ENCODE assay signal across 11 cellular contexts in the genomic region with DNA sequence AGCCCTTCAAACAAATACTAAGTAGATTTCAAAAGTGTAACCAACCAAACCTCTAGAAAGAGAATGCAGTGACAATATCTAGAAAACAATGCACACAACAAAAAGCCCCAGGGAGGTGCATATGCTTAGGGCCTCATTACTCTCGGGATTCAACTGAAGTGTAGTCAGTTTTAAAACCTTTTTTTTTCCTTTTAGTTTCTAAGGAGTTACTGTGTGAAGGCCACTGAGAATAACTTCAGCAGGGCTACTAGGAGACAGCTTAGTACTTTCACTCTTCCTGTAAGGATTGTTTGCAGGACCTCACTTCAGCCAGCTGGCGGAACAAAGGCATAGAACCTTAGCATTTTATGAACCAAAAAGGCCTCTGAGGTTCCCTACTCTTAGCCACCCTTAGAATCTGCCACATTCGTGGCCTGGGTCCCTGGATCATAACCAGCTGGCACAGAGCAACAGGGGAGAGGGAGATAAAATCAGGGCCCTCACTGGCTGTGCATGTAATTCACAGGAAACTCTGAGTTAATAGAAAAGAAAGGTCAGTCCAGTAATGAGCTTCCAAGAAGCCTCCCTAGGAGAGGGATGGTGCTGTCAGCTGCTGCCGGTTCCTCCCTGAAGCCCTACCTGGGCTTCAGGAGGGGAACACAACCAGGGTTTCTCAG. TPM values are rescaled to one million over a fixed set of nuclear protein-coding genes. Genes with fewer than 3 reads are reported as not detected.
DNase-seq lines count a peak whose midpoint lies in the region; ATAC-seq and TF ChIP-seq lines count a peak whose summit lies in the region.
"Had no signal": no experiment of that assay in that cellular context is flagged by ENCODE, and none has a peak within 500 bp of the region (broad histone marks: within the 10 kb centered on the region; RNA-seq: fewer than 3 reads in every experiment).

No MANE protein-coding gene starts in this region.

- TF ChIP-seq CTCF in epithelial cell of proximal tubule (conservative IDR thresholded peaks at IDR 0.05; ENCODE audit: low read depth, low read length) (peak; percentile 20), stomach (IDR thresholded peaks at IDR 0.05) (no peak), uterus (IDR thresholded peaks at IDR 0.05) (no peak), esophagus muscularis mucosa (IDR thresholded peaks at IDR 0.05) (no peak)

- peak overlapping the region; percentile 34 for H3K27ac Mint-ChIP-seq in activated CD4-positive, alpha-beta T cell treated with anti-CD3 and anti-CD28 coated beads, Interleukin-2, amount 10 ng/mL, durations not matched to agents 7 days and 5 days

- H3K4me3 ChIP-seq in SK-N-MC (no peak overlapping the region), epithelial cell of proximal tubule (ENCODE audit: low read depth, low read length) (no peak overlapping the region), stomach (no peak overlapping the region), uterus (no peak overlapping the region), esophagus muscularis mucosa (no peak overlapping the region)
- H3K4me3 ChIP-seq: body of pancreas had no signal

- H3K27me3 ChIP-seq in stomach (no peaks in the 10 kb centered on the region), uterus (no peaks in the 10 kb centered on the region), esophagus muscularis mucosa (no peaks in the 10 kb centered on the region)
- H3K27me3 ChIP-seq: body of pancreas had no signal

- no peak for ATAC-seq in GM21423 (IDR thresholded peaks at IDR 0.05; ENCODE audit: unreplicated experiment)
- ATAC-seq: body of pancreas had no signal

- H3K9me3 ChIP-seq in SK-N-MC (ENCODE audit: low read depth, low read length) = no peaks in the 10 kb centered on the region
- H3K9me3 ChIP-seq in stomach = no peaks in the 10 kb centered on the region
- H3K9me3 ChIP-seq in uterus = no peaks in the 10 kb centered on the region
- H3K9me3 ChIP-seq in esophagus muscularis mucosa = no peaks in the 10 kb centered on the region
- H3K9me3 ChIP-seq: body of pancreas had no signal

- no peak for TF ChIP-seq EP300 in stomach (IDR thresholded peaks at IDR 0.05)
- TF ChIP-seq EP300 in esophagus muscularis mucosa (IDR thresholded peaks at IDR 0.05) = no peak

- H3K4me1 Mint-ChIP-seq in activated CD4-positive, alpha-beta T cell treated with anti-CD3 and anti-CD28 coated beads, Interleukin-2, amount 10 ng/mL, durations not matched to agents 7 days and 5 days = peaks cover 76% of the 10 kb centered on the region

- H3K27ac ChIP-seq in SK-N-MC (no peak overlapping the region), stomach (peak overlapping the region; percentile 49 to 95 (median 93)), uterus (no peak overlapping the region), esophagus muscularis mucosa (replicated peaks in 1 of 4) (peak overlapping the region in 2 of 4 donors; percentile 15 to 92)

- POLR2A ChIA-PET in activated CD4-positive, alpha-beta T cell treated with anti-CD3 and anti-CD28 coated beads, Interleukin-2, amount 10 ng/mL, durations not matched to agents 7 days and 5 days (lab: Charles Lee) = no interaction called here

- CTCF ChIA-PET in activated CD4-positive, alpha-beta T cell treated with anti-CD3 and anti-CD28 coated beads, Interleukin-2, amount 10 ng/mL, durations not matched to agents 7 days and 5 days (lab: Charles Lee) = interaction anchor here (1.1 to 1.5 kb wide), 2 partner anchors 10 to 316 kb away, joined by 3 to 5 read pairs; no protein-coding TSS in a partner anchor

- peaks cover 35% of the 10 kb centered on the region for H3K36me3 Mint-ChIP-seq in activated CD4-positive, alpha-beta T cell treated with anti-CD3 and anti-CD28 coated beads, Interleukin-2, amount 10 ng/mL, durations not matched to agents 7 days and 5 days (ENCODE audit: low read depth)

- H3K4me1 ChIP-seq in stomach = peaks cover 28 to 69% (median 48%) of the 10 kb centered on the region in 4 donors
- H3K4me1 ChIP-seq in uterus = peaks cover 0 to 6% of the 10 kb centered on the region in 2 donors
- H3K4me1 ChIP-seq in esophagus muscularis mucosa = peaks cover 34 to 48% (median 39%) of the 10 kb centered on the region in 4 donors

- no peaks in the 10 kb centered on the region for H3K27me3 Mint-ChIP-seq in activated CD4-positive, alpha-beta T cell treated with anti-CD3 and anti-CD28 coated beads, Interleukin-2, amount 10 ng/mL, durations not matched to agents 7 days and 5 days

- TF ChIP-seq POLR2A in stomach (IDR thresholded peaks at IDR 0.05) = no peak
- no peak for TF ChIP-seq POLR2A in uterus (IDR thresholded peaks at IDR 0.05)
- no peak for TF ChIP-seq POLR2A in esophagus muscularis mucosa (IDR thresholded peaks at IDR 0.05; ENCODE audit: low read depth)

- no peaks in the 10 kb centered on the region for H3K36me3 ChIP-seq in SK-N-MC (ENCODE audit: insufficient read depth, low read length)
- no peaks in the 10 kb centered on the region for H3K36me3 ChIP-seq in stomach
- H3K36me3 ChIP-seq in uterus = no peaks in the 10 kb centered on the region
- no peaks in the 10 kb centered on the region for H3K36me3 ChIP-seq in esophagus muscularis mucosa

- intact Hi-C loops in stomach (cut with DNase I; ENCODE audit: low total_unique reads) = no loop called here
- intact Hi-C loops in uterus (cut with DNase I; ENCODE audit: low total_unique reads) = loop anchor here (10.0 kb wide), 1 partner anchor 204 kb away; a partner anchor contains a TSS
- intact Hi-C loops in esophagus muscularis mucosa (cut with DNase I) = loop anchor here (5.0 kb wide), 1 partner anchor 36 kb away; no protein-coding TSS in a partner anchor

- H3K9me3 Mint-ChIP-seq in activated CD4-positive, alpha-beta T cell treated with anti-CD3 and anti-CD28 coated beads, Interleukin-2, amount 10 ng/mL, durations not matched to agents 7 days and 5 days = no peaks in the 10 kb centered on the region

- no peak overlapping the region for H3K4me3 Mint-ChIP-seq in activated CD4-positive, alpha-beta T cell treated with anti-CD3 and anti-CD28 coated beads, Interleukin-2, amount 10 ng/mL, durations not matched to agents 7 days and 5 days

- DNase-seq in activated CD4-positive, alpha-beta T cell treated with anti-CD3 and anti-CD28 coated beads, Interleukin-2, amount 10 ng/mL, durations not matched to agents 7 days and 5 days = no peak
- no peak for DNase-seq in activated CD4-positive, alpha-beta T cell treated with anti-CD3 and anti-CD28 coated beads, Interleukin-2, amount 50 U/mL, for 4 hours
- DNase-seq in SK-N-MC (ENCODE audit: low read depth, low spot score) (no peak), epithelial cell of proximal tubule (ENCODE audit: low read depth) (no peak), stomach (no peak), uterus (no peak), esophagus muscularis mucosa (ENCODE audit: extremely low spot score) (no peak)
- DNase-seq: body of pancreas, kidney glomerular epithelial cell, NCI-H1694 had no signal

- WGBS in stomach, 5 donors = 30 to 48% (median 37%) methylated on average over 4 of the region's 4 CpGs
- WGBS in esophagus muscularis mucosa = 59% methylated on average over 4 of the region's 4 CpGs

- peak overlapping the region; percentile 20 for H3K9ac ChIP-seq in SK-N-MC (ENCODE audit: insufficient read length)

RNA-seq across cellular contexts. Expression of a gene that starts 3.6 kb away (rescaled TPM):
- 10 to 100 TPM; 74.5 to 77.2 TPM for total RNA-seq in activated CD4-positive, alpha-beta T cell treated with anti-CD3 and anti-CD28 coated beads, Interleukin-2, amount 10 ng/mL, durations not matched to agents 7 days and 5 days
- total RNA-seq in epithelial cell of proximal tubule = 98.3 and 116 TPM in 2 replicates
- 100 to 1,000 TPM in 1 of 5 donors, 10 to 100 TPM in 4; 19.6 to 117 (median 79.7) TPM for total RNA-seq in stomach
- 10 to 100 TPM; 14.0 to 27.3 (median 26.0) TPM for polyA plus RNA-seq in stomach
- total RNA-seq in uterus = 10 to 100 TPM; 22.1 to 58.9 (median 39.8) TPM
- total RNA-seq in esophagus muscularis mucosa = 10 to 100 TPM; 23.7 to 42.1 (median 37.5) TPM

Comparison
In these comparisons a context has a peak if more than half of its experiments do, and no peak if none do; other contexts are left out.
1. H3K27ac ChIP-seq: peak in stomach (5 of 5); none in SK-N-MC (single experiment) and uterus (0 of 2).